38 cellular contexts compared by ENCODE assay signal in the genomic region with DNA sequence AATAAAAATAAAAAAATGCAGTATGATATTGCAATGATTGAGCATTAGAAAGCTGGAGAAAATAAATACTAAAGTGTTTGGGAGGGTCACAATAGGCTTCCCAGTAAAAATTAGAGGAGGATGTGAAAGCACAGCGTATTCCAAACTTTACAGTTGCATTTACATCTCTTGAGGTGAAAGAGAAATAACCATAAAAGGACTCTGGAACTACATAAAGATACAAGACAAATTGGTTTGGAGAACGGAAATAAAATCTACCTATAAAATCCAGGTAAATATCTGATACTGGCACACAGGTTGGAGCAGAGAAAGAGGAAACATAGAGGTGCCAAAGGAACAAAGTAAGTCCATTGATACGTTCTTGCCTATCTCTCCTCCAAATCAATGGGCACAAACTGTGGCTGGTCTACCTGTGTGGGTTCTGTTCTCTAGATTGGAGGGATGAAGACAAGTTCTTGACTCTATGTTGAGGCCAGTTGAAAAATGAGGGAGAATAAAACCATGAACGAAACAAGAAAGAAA. TPM values are rescaled to one million over a fixed set of nuclear protein-coding genes. Genes with fewer than 3 reads are reported as not detected.
"Had no signal": no experiment of that assay in that cellular context is flagged by ENCODE, and none has a peak within 500 bp of the region (broad histone marks: within the 10 kb centered on the region; RNA-seq: fewer than 3 reads in every experiment).

A gene with protein sequence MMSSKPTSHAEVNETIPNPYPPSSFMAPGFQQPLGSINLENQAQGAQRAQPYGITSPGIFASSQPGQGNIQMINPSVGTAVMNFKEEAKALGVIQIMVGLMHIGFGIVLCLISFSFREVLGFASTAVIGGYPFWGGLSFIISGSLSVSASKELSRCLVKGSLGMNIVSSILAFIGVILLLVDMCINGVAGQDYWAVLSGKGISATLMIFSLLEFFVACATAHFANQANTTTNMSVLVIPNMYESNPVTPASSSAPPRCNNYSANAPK (plus strand): TSS at position 291 of the 522 bp plus-strand sequence. CDS start 4,541 bp downstream, outside the sequence.

- DNase-seq: activated CD4-positive, alpha-beta memory T cell treated with anti-CD3 and anti-CD28 coated beads for 36 hours; activated CD4-positive, alpha-beta T cell treated with anti-CD3 and anti-CD28 coated beads for 36 hours; activated CD4-positive, alpha-beta T cell treated with anti-CD3 and anti-CD28 coated beads, Interleukin-2, amount 10 ng/mL, durations not matched to agents 24 days and 14 days; activated CD4-positive, CD25-positive, alpha-beta regulatory T cell; activated CD4-positive, CD25-positive, alpha-beta regulatory T cell treated with anti-CD3 and anti-CD28 coated beads, Interleukin-2, amount 50 U/mL, for 72 hours; activated CD8-positive, alpha-beta memory T cell treated with anti-CD3 and anti-CD28 coated beads, Interleukin-2, amount 10 ng/mL, durations not matched to agents 7 days and 5 days; activated CD8-positive, alpha-beta memory T cell treated with anti-CD3 and anti-CD28 coated beads, Interleukin-2, amount 50 U/mL, for 4 hours; activated CD8-positive, alpha-beta T cell treated with anti-CD3 and anti-CD28 coated beads, Interleukin-2, amount 10 ng/mL, durations not matched to agents 7 days and 5 days; activated gamma-delta T cell; activated naive CD4-positive, alpha-beta T cell; activated naive CD4-positive, alpha-beta T cell treated with anti-CD3 and anti-CD28 coated beads, Interleukin-2, amount 50 U/mL, for 16 hours; activated T-cell treated with anti-CD3 and anti-CD28 coated beads, Interleukin-2, amount 50 U/mL, for 1 hour; activated T-cell treated with anti-CD3 and anti-CD28 coated beads, Interleukin-2, amount 50 U/mL, for 48 hours; amniotic stem cell; anterior cingulate cortex; brain microvascular endothelial cell; cortex of kidney; dermis blood vessel endothelial cell; effector CD4-positive, alpha-beta T cell; esophagus squamous epithelium; foreskin melanocyte; head of caudate nucleus; T-helper 1 cell; T-helper 17 cell; T1000 had no signal

- H3K4me1 ChIP-seq: esophagus squamous epithelium, gastroesophageal sphincter had no signal

- H3K27me3 ChIP-seq: brain microvascular endothelial cell, esophagus squamous epithelium, gastroesophageal sphincter had no signal

- H3K4me3 ChIP-seq: esophagus squamous epithelium, gastroesophageal sphincter had no signal

- H3K27ac ChIP-seq: brain microvascular endothelial cell, epithelial cell of prostate, esophagus squamous epithelium, gastroesophageal sphincter had no signal

- H3K36me3 ChIP-seq: brain microvascular endothelial cell, esophagus squamous epithelium, gastroesophageal sphincter had no signal

- H3K9me3 ChIP-seq: esophagus squamous epithelium, gastroesophageal sphincter had no signal

- FAIRE-seq: astrocyte, bronchial epithelial cell, endometrium, endothelial cell of umbilical vein had no signal

- ATAC-seq: activated CD4-positive, alpha-beta T cell treated with anti-CD3 and anti-CD28 coated beads for 36 hours; activated CD8-positive, alpha-beta memory T cell treated with anti-CD3 and anti-CD28 coated beads, Interleukin-2, amount 10 ng/mL, durations not matched to agents 7 days and 5 days; activated CD8-positive, alpha-beta T cell treated with anti-CD3 and anti-CD28 coated beads, Interleukin-2, amount 10 ng/mL, durations not matched to agents 7 days and 5 days; gastroesophageal sphincter; T-helper 17 cell had no signal

RNA-seq across cellular contexts. Expression of the gene that starts here (rescaled TPM):
- total RNA-seq: activated CD4-positive, alpha-beta memory T cell treated with anti-CD3 and anti-CD28 coated beads for 36 hours; activated CD4-positive, alpha-beta T cell treated with anti-CD3 and anti-CD28 coated beads for 36 hours; activated CD4-positive, alpha-beta T cell treated with anti-CD3 and anti-CD28 coated beads, Interleukin-2, amount 10 ng/mL, durations not matched to agents 24 days and 14 days; activated CD8-positive, alpha-beta memory T cell treated with anti-CD3 and anti-CD28 coated beads for 36 hours; activated CD8-positive, alpha-beta memory T cell treated with anti-CD3 and anti-CD28 coated beads, Interleukin-2, amount 10 ng/mL, durations not matched to agents 7 days and 5 days; activated CD8-positive, alpha-beta T cell treated with anti-CD3 and anti-CD28 coated beads, Interleukin-2, amount 10 ng/mL, durations not matched to agents 7 days and 5 days; astrocyte; bronchial epithelial cell; cardiac septum; cerebellum; dermis blood vessel endothelial cell; endothelial cell of umbilical vein; esophagus squamous epithelium; fibroblast of lung; fibroblast of villous mesenchyme; gastroesophageal sphincter; glomerular endothelial cell; T-helper 17 cell had no signal
- polyA plus RNA-seq: endothelial cell of umbilical vein, esophagus, fibroblast of lung had no signal
